In genomic region chr18:9619545-9619944, GRCh38 we compare ENCODE assay signal across 13 cellular contexts. TPM values are rescaled to one million over a fixed set of nuclear protein-coding genes. Genes with fewer than 3 reads are reported as not detected.
A peak's percentile ranks its signal among the peaks of the same experiment; 100 is the strongest.
DNase-seq lines count a peak whose midpoint lies in the region; ATAC-seq and TF ChIP-seq lines count a peak whose summit lies in the region.
"Had no signal": no experiment of that assay in that cellular context is flagged by ENCODE, and none has a peak within 500 bp of the region (broad histone marks: within the 10 kb centered on the region; RNA-seq: fewer than 3 reads in every experiment).

No MANE protein-coding gene starts in this region.

- H3K4me3 ChIP-seq in breast epithelium (no peak overlapping the region), fibroblast of mammary gland (ENCODE audit: control insufficient read depth, low read depth, low read length) (no peak overlapping the region)

- H3K4me1 ChIP-seq in breast epithelium = no peaks in the 10 kb centered on the region

- H3K27ac ChIP-seq in breast epithelium = no peak overlapping the region
- H3K27ac ChIP-seq: C4-2B had no signal

- H3K9me3 ChIP-seq in breast epithelium = no peaks in the 10 kb centered on the region

- DNase-seq in MCF 10A (ENCODE audit: unreplicated experiment) (peak; percentile 19), breast epithelium (ENCODE audit: low spot score in 2 of 2) (no peak), fibroblast of mammary gland (ENCODE audit: low read depth) (peak; percentile 43), iPS-NIHi7 (ENCODE audit: extremely low spot score) (no peak), globus pallidus (ENCODE audit: low spot score) (no peak), amygdala (lab: John Stamatoyannopoulos, UW) (no peak)
- DNase-seq in T-helper 2 cell treated with Interferon-gamma antibody and Interleukin-4, amounts not matched to agents 5 μg/mL and 100 μg/mL, for 36 hours (ENCODE audit: low spot score) = no peak
- DNase-seq: NCI-H1417 treated with DMSO at 0.1 percent for 48 hours, posterior cingulate gyrus, SIG-M5 had no signal

- no peaks in the 10 kb centered on the region for H3K27me3 Mint-ChIP-seq in MCF 10A (ENCODE audit: insufficient read depth, unreplicated experiment)
- H3K27me3 Mint-ChIP-seq in T-helper 2 cell treated with Interferon-gamma antibody and Interleukin-4, amounts not matched to agents 5 μg/mL and 100 μg/mL, for 36 hours (ENCODE audit: low read depth) = peaks cover 28% of the 10 kb centered on the region
- H3K27me3 Mint-ChIP-seq: dendritic cell treated with granulocyte-macrophage colony-stimulating factor and Interleukin-4, amounts not matched to agents 40 ng/mL and 50 ng/mL, for 4 days had no signal

- CTCF ChIA-PET in MCF 10A (lab: Yijun Ruan, JAX) = interaction anchor here (1.2 to 1.9 kb wide), 2 partner anchors 24 to 44 kb away, joined by 3 to 5 read pairs; no protein-coding TSS in a partner anchor

- POLR2A ChIA-PET in MCF 10A (lab: Yijun Ruan, JAX) = interaction anchor here (0.7 to 1.6 kb wide), 8 partner anchors 8 to 145 kb away, joined by 3 to 4 read pairs (median 3); no protein-coding TSS in a partner anchor

- H3K36me3 Mint-ChIP-seq in MCF 10A (ENCODE audit: insufficient read depth, unreplicated experiment) = peaks cover 7% of the 10 kb centered on the region
- H3K36me3 Mint-ChIP-seq in T-helper 2 cell treated with Interferon-gamma antibody and Interleukin-4, amounts not matched to agents 5 μg/mL and 100 μg/mL, for 36 hours (ENCODE audit: low read depth) = no peaks in the 10 kb centered on the region

- no peak for TF ChIP-seq POLR2A in breast epithelium (IDR thresholded peaks at IDR 0.05)

- peaks cover 9% of the 10 kb centered on the region for H3K4me1 Mint-ChIP-seq in MCF 10A (ENCODE audit: insufficient read depth, unreplicated experiment)
- H3K4me1 Mint-ChIP-seq in T-helper 2 cell treated with Interferon-gamma antibody and Interleukin-4, amounts not matched to agents 5 μg/mL and 100 μg/mL, for 36 hours (ENCODE audit: low read depth) = peaks cover 27% of the 10 kb centered on the region

- H3K27me3 ChIP-seq in breast epithelium = no peaks in the 10 kb centered on the region

- no TSS peak for BruUV-seq in MCF 10A (replicated peaks; lab: Mats Ljungman, UMichigan)

- H3K36me3 ChIP-seq in breast epithelium = no peaks in the 10 kb centered on the region

- H3K27ac Mint-ChIP-seq in MCF 10A (ENCODE audit: low read depth, unreplicated experiment) = peak overlapping the region; percentile 57
- H3K27ac Mint-ChIP-seq in T-helper 2 cell treated with Interferon-gamma antibody and Interleukin-4, amounts not matched to agents 5 μg/mL and 100 μg/mL, for 36 hours = no peak overlapping the region
- H3K27ac Mint-ChIP-seq: dendritic cell treated with granulocyte-macrophage colony-stimulating factor and Interleukin-4, amounts not matched to agents 40 ng/mL and 50 ng/mL, for 4 days had no signal

- TF ChIP-seq CTCF in MCF 10A (IDR thresholded peaks at IDR 0.05; ENCODE audit: unreplicated experiment) = no peak
- TF ChIP-seq CTCF in breast epithelium (IDR thresholded peaks at IDR 0.05) = no peak
- no peak for TF ChIP-seq CTCF in fibroblast of mammary gland (conservative IDR thresholded peaks at IDR 0.05; ENCODE audit: control insufficient read depth, insufficient read depth, low read depth, low read length)

- no peak for ATAC-seq in GM21723 (IDR thresholded peaks at IDR 0.05; ENCODE audit: unreplicated experiment)

- intact Hi-C loops in MCF 10A (cut with micrococcal nuclease) = loop anchor here (10.0 kb wide), 1 partner anchor 295 kb away; the partner anchor contains the start of gene VAPA
- intact Hi-C loops in breast epithelium (cut with DNase I; ENCODE audit: low total_unique reads) = no loop called here

- no peaks in the 10 kb centered on the region for H3K9me3 Mint-ChIP-seq in MCF 10A (ENCODE audit: unreplicated experiment)
- no peaks in the 10 kb centered on the region for H3K9me3 Mint-ChIP-seq in T-helper 2 cell treated with Interferon-gamma antibody and Interleukin-4, amounts not matched to agents 5 μg/mL and 100 μg/mL, for 36 hours
- H3K9me3 Mint-ChIP-seq: dendritic cell treated with granulocyte-macrophage colony-stimulating factor and Interleukin-4, amounts not matched to agents 40 ng/mL and 50 ng/mL, for 4 days had no signal

- no peak overlapping the region for H3K4me3 Mint-ChIP-seq in MCF 10A (ENCODE audit: unreplicated experiment)
- H3K4me3 Mint-ChIP-seq in T-helper 2 cell treated with Interferon-gamma antibody and Interleukin-4, amounts not matched to agents 5 μg/mL and 100 μg/mL, for 36 hours = peak overlapping the region; percentile 39
- H3K4me3 Mint-ChIP-seq: dendritic cell treated with granulocyte-macrophage colony-stimulating factor and Interleukin-4, amounts not matched to agents 40 ng/mL and 50 ng/mL, for 4 days had no signal

RNA-seq across cellular contexts. Expression of gene PPP4R1, which starts 5.2 kb away (rescaled TPM):
- total RNA-seq in MCF 10A (2022) = 88.0 and 109 TPM in 2 replicates
- 100 to 1,000 TPM in 1 of 3 donors, 10 to 100 TPM in 2; 66.7 to 139 (median 93.4) TPM for total RNA-seq in breast epithelium

Comparison
In these comparisons a context has a peak if more than half of its experiments do, and no peak if none do; other contexts are left out.
1. DNase-seq: peak in MCF 10A (single experiment) and fibroblast of mammary gland (single experiment); none in breast epithelium (0 of 2), T-helper 2 cell treated with Interferon-gamma antibody and Interleukin-4, amounts not matched to agents 5 μg/mL and 100 μg/mL, for 36 hours (single experiment), iPS-NIHi7 (single experiment), globus pallidus (single experiment) and amygdala (0 of 56).